Comparison of ENCODE assay signal across 1 cellular context in the genomic region with DNA sequence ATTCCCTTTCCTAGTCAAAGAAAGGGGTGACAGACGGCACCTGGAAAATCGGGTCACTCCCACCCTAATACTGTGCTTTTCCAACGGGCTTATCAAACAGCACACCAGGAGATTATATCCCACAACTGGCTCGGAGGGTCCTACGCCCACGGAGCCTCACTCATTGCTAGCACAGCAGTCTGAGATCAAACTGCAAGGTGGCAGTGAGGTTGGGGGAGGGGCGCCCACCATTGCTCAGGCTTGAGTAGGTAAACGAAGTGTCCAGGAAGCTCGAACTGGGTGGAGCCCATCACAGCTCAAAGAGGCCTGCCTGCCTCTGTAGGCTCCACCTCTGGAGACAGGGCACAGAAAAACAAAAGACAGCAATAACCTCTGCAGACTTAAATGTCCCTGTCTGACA. TPM values are rescaled to one million over a fixed set of nuclear protein-coding genes. Genes with fewer than 3 reads are reported as not detected.
"Had no signal": no experiment of that assay in that cellular context is flagged by ENCODE, and none has a peak within 500 bp of the region (broad histone marks: within the 10 kb centered on the region; RNA-seq: fewer than 3 reads in every experiment).

No MANE protein-coding gene starts in this region.

RNA-seq across cellular contexts. Expression of a gene that starts 42.9 kb away (rescaled TPM):
- polyA plus RNA-seq: cardiac muscle cell had no signal
